ENCODE assay signal across 20 cellular contexts in the genomic region with DNA sequence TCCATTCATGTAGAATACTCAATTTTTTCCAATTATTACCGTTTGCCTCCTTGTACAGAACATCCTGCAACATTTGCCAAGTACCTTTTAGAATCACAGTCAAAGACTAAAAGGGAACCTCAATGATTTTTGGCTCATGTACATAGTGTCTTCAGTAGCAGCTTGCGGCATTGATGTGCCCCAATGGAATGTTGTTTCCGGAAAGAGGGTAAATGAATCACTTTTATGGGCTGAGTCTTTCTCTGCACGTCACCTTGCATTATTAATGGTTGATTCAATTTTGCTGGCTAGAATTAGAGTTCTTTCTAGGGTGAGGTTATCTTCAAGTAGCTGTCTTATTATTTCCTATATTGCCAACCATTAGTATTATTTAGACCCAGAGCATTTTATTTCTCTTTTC.
DNase-seq lines count a peak whose midpoint lies in the region; TF ChIP-seq lines count a peak whose summit lies in the region.
"Had no signal": no experiment of that assay in that cellular context is flagged by ENCODE, and none has a peak within 500 bp of the region (broad histone marks: within the 10 kb centered on the region; RNA-seq: fewer than 3 reads in every experiment).

No MANE protein-coding gene starts in this region.

- POLR2A ChIA-PET in HEK293 (lab: Yijun Ruan, JAX) = no interaction called here

- peak overlapping the region; percentile 10 for H3K4me2 ChIP-seq in trophoblast cell (ENCODE audit: low read length)

- H2AFZ ChIP-seq in trophoblast cell (ENCODE audit: insufficient read depth, low read length, poor library complexity) = no peak overlapping the region

- CTCF ChIA-PET in HEK293 (lab: Yijun Ruan, JAX) = interaction anchor here (0.7 kb wide), 2 partner anchors 16 to 650 kb away, joined by 3 read pairs; no protein-coding TSS in a partner anchor

- H3K4me1 ChIP-seq in HEK293 (ENCODE audit: control insufficient read depth, insufficient read depth, low read length) = no peaks in the 10 kb centered on the region
- H3K4me1 ChIP-seq in trophoblast cell (ENCODE audit: control insufficient read depth in 1 of 2, insufficient read depth in 2 of 2, low read length in 2 of 2) = peaks cover 0 to 2% of the 10 kb centered on the region in 2 experiments
- H3K4me1 ChIP-seq: colonic mucosa, esophagus squamous epithelium had no signal

- H3K79me2 ChIP-seq in trophoblast cell (ENCODE audit: control insufficient read depth, insufficient read depth, low read length, poor library complexity) = no peaks in the 10 kb centered on the region

- H2BK120ac ChIP-seq in trophoblast cell (ENCODE audit: insufficient read depth, low read length, poor library complexity) = no peak overlapping the region

- no peak overlapping the region for H3K23ac ChIP-seq in trophoblast cell (ENCODE audit: low read length)

- TF ChIP-seq CTCF in HEK293 (tag by site-specific recombination; IDR thresholded peaks at IDR 0.05) = no peak
- no peak for TF ChIP-seq CTCF in epithelial cell of esophagus (IDR thresholded peaks at IDR 0.05; ENCODE audit: insufficient read depth, low read depth, low read length, missing control alignments)

- H3K4ac ChIP-seq in trophoblast cell (ENCODE audit: low read depth, low read length) = no peak overlapping the region

- H3K18ac ChIP-seq in trophoblast cell (ENCODE audit: low read length) = no peak overlapping the region

- no peak overlapping the region for H4K12ac ChIP-seq in trophoblast cell (ENCODE audit: low read depth, low read length)

- H4K8ac ChIP-seq in trophoblast cell (ENCODE audit: low read depth, low read length) = no peak overlapping the region

- no peaks in the 10 kb centered on the region for H3K27me3 ChIP-seq in trophoblast cell (ENCODE audit: insufficient read depth, low read length)
- H3K27me3 ChIP-seq: colonic mucosa, esophagus squamous epithelium had no signal

- no peak overlapping the region for H3K9ac ChIP-seq in trophoblast cell (ENCODE audit: low read length)

- H3K27ac ChIP-seq in HEK293 (ENCODE audit: extremely low read depth, low read depth, low read length) (no peak overlapping the region), trophoblast cell (ENCODE audit: low read depth, low read length) (no peak overlapping the region)
- H3K27ac ChIP-seq: colonic mucosa, esophagus squamous epithelium had no signal

- H3K9me3 ChIP-seq in HEK293 (ENCODE audit: control insufficient read depth, insufficient read depth, low read depth, low read length) = no peaks in the 10 kb centered on the region
- no peaks in the 10 kb centered on the region for H3K9me3 ChIP-seq in trophoblast cell (ENCODE audit: insufficient read depth, low read depth, low read length)
- H3K9me3 ChIP-seq: colonic mucosa, esophagus squamous epithelium had no signal

- no peak overlapping the region for H2AK5ac ChIP-seq in trophoblast cell (ENCODE audit: low read length)

- no peaks in the 10 kb centered on the region for H3K79me1 ChIP-seq in trophoblast cell (ENCODE audit: low read length)

- H3K36me3 ChIP-seq in HEK293 (ENCODE audit: control insufficient read depth in 2 of 2, insufficient read depth in 1 of 2, low read length in 2 of 2) (no peaks in the 10 kb centered on the region), trophoblast cell (ENCODE audit: control insufficient read depth in 1 of 2, insufficient read depth in 2 of 2, low read length in 2 of 2) (no peaks in the 10 kb centered on the region)
- H3K36me3 ChIP-seq: colonic mucosa, esophagus squamous epithelium had no signal

- H3K4me3 ChIP-seq in HEK293 (ENCODE audit: low read depth, low read length) = no peak overlapping the region
- H3K4me3 ChIP-seq in epithelial cell of esophagus (ENCODE audit: low read length) = no peak overlapping the region
- no peak overlapping the region for H3K4me3 ChIP-seq in trophoblast cell (ENCODE audit: low read depth, low read length)
- H3K4me3 ChIP-seq: colonic mucosa, esophagus squamous epithelium had no signal

- no peak overlapping the region for H4K91ac ChIP-seq in trophoblast cell (ENCODE audit: low read depth, low read length)

- H3K14ac ChIP-seq in trophoblast cell (ENCODE audit: low read length) = no peak overlapping the region

- peak; percentile 23 for DNase-seq in RPMI7951 (ENCODE audit: low read depth)
- DNase-seq in epithelial cell of esophagus (ENCODE audit: low read depth) = peak; percentile 0
- DNase-seq in trophoblast cell = no peak
- no peak for DNase-seq in GF-D8 (lab: John Stamatoyannopoulos, UW)
- no peak for DNase-seq in SKM-1 (lab: John Stamatoyannopoulos, UW; ENCODE audit: unreplicated experiment)
- no peak for DNase-seq in activated effector memory CD4-positive, alpha-beta T cell treated with Interleukin-2 at 50 U/mL for 16 hours
- DNase-seq in midbrain (lab: John Stamatoyannopoulos, UW) = no peak
- DNase-seq: activated CD8-positive, alpha-beta memory T cell treated with anti-CD3 and anti-CD28 coated beads, Interleukin-2, amount 50 U/mL, for 4 hours; activated naive CD8-positive, alpha-beta T cell treated with anti-CD3 and anti-CD28 coated beads for 36 hours; colonic mucosa; effector memory CD8-positive, alpha-beta T cell; esophagus squamous epithelium; KBM-7; left colon; MV-4-11; naive thymus-derived CD4-positive, alpha-beta T cell; NCI-H187 treated with DMSO at 0.1 percent for 48 hours; right cardiac atrium; SIG-M5 had no signal

- no CpG with 5 or more reads among the region's 4 CpGs for WGBS in trophoblast cell (ENCODE audit: extremely low coverage, insufficient coverage, insufficient read length)

- no peak overlapping the region for H2BK5ac ChIP-seq in trophoblast cell (ENCODE audit: low read depth, low read length, poor library complexity)

- H2BK12ac ChIP-seq in trophoblast cell (ENCODE audit: low read length) = no peak overlapping the region

TF ChIP-seq in HEK293, 187 proteins besides CTCF, POLR2A, EP300 and RAD21:
- no peak for TF ChIP-seq BCL11A (tag by site-specific recombination; IDR thresholded peaks at IDR 0.05; ENCODE audit: low read depth)
- TF ChIP-seq MEIS1 (CRISPR knock-in tag; IDR thresholded peaks at IDR 0.05; ENCODE audit: borderline replicate concordance) = peak; percentile 81
TF ChIP-seq in HEK293: peak in this region for 1.

Comparison
In these comparisons a context has a peak if more than half of its experiments do, and no peak if none do; other contexts are left out.
1. DNase-seq: peak in RPMI7951 (single experiment) and epithelial cell of esophagus (single experiment); none in trophoblast cell (0 of 2), GF-D8 (single experiment), SKM-1 (single experiment), activated effector memory CD4-positive, alpha-beta T cell treated with Interleukin-2 at 50 U/mL for 16 hours (single experiment) and midbrain (single experiment).